13 cellular contexts compared by ENCODE assay signal in the genomic region with DNA sequence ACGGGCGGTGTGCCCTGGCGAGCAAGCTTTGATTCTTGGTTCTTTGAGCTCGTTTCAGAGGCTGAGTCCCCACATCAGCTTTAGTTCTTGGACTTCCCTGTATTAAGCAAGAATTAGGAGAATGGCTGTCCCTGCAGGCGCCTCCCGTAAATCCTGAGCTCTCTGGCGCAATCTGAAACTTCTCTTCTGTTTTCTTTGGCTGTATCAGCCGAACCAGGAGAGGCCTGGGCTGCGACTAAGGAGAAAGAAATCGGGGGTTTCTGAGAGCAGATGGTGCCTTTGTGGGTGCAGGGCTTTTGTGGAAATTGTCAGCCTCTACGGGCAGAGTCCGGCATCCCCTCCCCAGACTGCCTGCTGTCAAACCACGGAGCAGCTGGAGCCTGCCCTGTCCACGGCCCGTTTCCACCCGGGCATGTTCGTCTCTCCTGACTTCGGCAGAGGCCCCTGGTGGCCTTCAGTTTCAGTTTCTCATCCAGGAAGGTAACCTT. TPM values are rescaled to one million over a fixed set of nuclear protein-coding genes. Genes with fewer than 3 reads are reported as not detected.
A peak's percentile ranks its signal among the peaks of the same experiment; 100 is the strongest.
DNase-seq lines count a peak whose midpoint lies in the region; ATAC-seq and TF ChIP-seq lines count a peak whose summit lies in the region.
"Had no signal": no experiment of that assay in that cellular context is flagged by ENCODE, and none has a peak within 500 bp of the region (broad histone marks: within the 10 kb centered on the region; RNA-seq: fewer than 3 reads in every experiment).

No MANE protein-coding gene starts in this region.

- WGBS in IMR-90 (ENCODE audit: extremely low coverage in 2 of 2, insufficient read length in 1 of 2), 2 experiments: 84% methylated on average over 5 of the region's 18 CpGs; no CpG with 5 or more reads in 1 of the 2 experiments
- 59 to 75% (median 63%) methylated on average over 17 to 18 of the region's 18 CpGs for WGBS in spleen, 5 donors

- intact Hi-C loops in IMR-90 (cut with micrococcal nuclease) (no loop called here), spleen (cut with DNase I; ENCODE audit: low total_unique reads) (no loop called here)

- POLR2A ChIA-PET in IMR-90 (lab: Charles Lee; ENCODE audit: unreplicated experiment): no interaction called here
- POLR2A ChIA-PET in GM10248 (lab: Yijun Ruan, JAX): no interaction called here

- H2BK5ac ChIP-seq in IMR-90 (ENCODE audit: low read depth, low read length, poor library complexity, severe bottlenecking): no peak overlapping the region

- H3K4me1 ChIP-seq in IMR-90 (ENCODE audit: control insufficient read depth, insufficient read depth, low read length) (peaks cover 6% of the 10 kb centered on the region; the same call in 1 of the 2 replicates), spleen (peaks cover 0 to 24% (median 8%) of the 10 kb centered on the region in 6 donors)

- no peak overlapping the region for H4K91ac ChIP-seq in IMR-90 (ENCODE audit: insufficient read depth, low read depth, low read length)

- CTCF ChIA-PET in IMR-90 (lab: Yijun Ruan, JAX): no interaction called here
- CTCF ChIA-PET in GM10248 (lab: Yijun Ruan, JAX): interaction anchor here (1.7 kb wide), 1 partner anchor 11 kb away, joined by 6 read pairs; no protein-coding TSS in a partner anchor

- no peak overlapping the region for H3K4ac ChIP-seq in IMR-90 (ENCODE audit: low read depth, low read length)

- peaks cover 4% of the 10 kb centered on the region; the same call in 1 of the 2 replicates for H4K20me1 ChIP-seq in IMR-90 (ENCODE audit: insufficient read depth, low read length)

- H3K27ac ChIP-seq in IMR-90 (ENCODE audit: insufficient read depth, low read length) (peak overlapping the region; percentile 28; the same call in 1 of the 2 replicates), layer of hippocampus (ENCODE audit: low read depth, low read length) (peak overlapping the region; percentile 27), spleen (peak overlapping the region; percentile 33 to 80 (median 68))
- H3K27ac ChIP-seq: neutrophil had no signal

- no peak overlapping the region for H3K18ac ChIP-seq in IMR-90 (ENCODE audit: low read depth, low read length)

- no peak overlapping the region for H2BK15ac ChIP-seq in IMR-90 (ENCODE audit: low read depth, low read length)

- no peak overlapping the region for H2AK9ac ChIP-seq in IMR-90 (replicated peaks; ENCODE audit: low read depth, low read length, poor library complexity)

- H3K14ac ChIP-seq in IMR-90 (replicated peaks; ENCODE audit: low read depth, low read length): no peak overlapping the region

- TF ChIP-seq CTCF in IMR-90 (conservative IDR thresholded peaks at IDR 0.05; ENCODE audit: low read depth, low read length): no peak
- TF ChIP-seq CTCF in spleen (IDR thresholded peaks at IDR 0.05 in 8 of 11, conservative IDR thresholded peaks at IDR 0.05 in 3 of 11): no peak
- no peak for TF ChIP-seq CTCF in GM10248 (IDR thresholded peaks at IDR 0.05; ENCODE audit: control extremely low read depth, extremely low read depth, low read depth, missing control alignments)

- ATAC-seq in IMR-90 (ENCODE audit: low read depth): peak; percentile 69
- no peak for ATAC-seq in HG02840 (IDR thresholded peaks at IDR 0.05; ENCODE audit: low FRiP score, unreplicated experiment)

- no peak overlapping the region; the same call in 1 of the 2 replicates for H3K9ac ChIP-seq in IMR-90 (ENCODE audit: low read depth, low read length)

- TF ChIP-seq RAD21 in IMR-90 (IDR thresholded peaks at IDR 0.05; ENCODE audit: low read length): no peak

- peaks cover 80% of the 10 kb centered on the region for H3K36me3 ChIP-seq in IMR-90 (ENCODE audit: control insufficient read depth, insufficient read depth, low read length)
- H3K36me3 ChIP-seq in spleen: peaks cover 0 to 100% (median 62%) of the 10 kb centered on the region in 6 donors

- no peaks in the 10 kb centered on the region for H3K27me3 ChIP-seq in IMR-90 (ENCODE audit: control insufficient read depth, insufficient read depth, low read length)
- no peaks in the 10 kb centered on the region for H3K27me3 ChIP-seq in layer of hippocampus (ENCODE audit: control insufficient read depth, insufficient read depth, low read length)
- no peaks in the 10 kb centered on the region for H3K27me3 ChIP-seq in spleen (replicated peaks in 1 of 7)
- H3K27me3 ChIP-seq: neutrophil had no signal

- H3K9me3 ChIP-seq in IMR-90 (ENCODE audit: control insufficient read depth, insufficient read depth, low read length) (peaks cover 3% of the 10 kb centered on the region; the same call in 1 of the 2 replicates), spleen (no peaks in the 10 kb centered on the region)
- H3K9me3 ChIP-seq: neutrophil had no signal

- H2BK120ac ChIP-seq in IMR-90 (ENCODE audit: low read depth, low read length): no peak overlapping the region

- no peak overlapping the region for H2AFZ ChIP-seq in IMR-90 (replicated peaks; ENCODE audit: low read length, poor library complexity)

- H2BK20ac ChIP-seq in IMR-90 (ENCODE audit: low read depth, low read length): no peak overlapping the region

- no peak overlapping the region for H4K8ac ChIP-seq in IMR-90 (ENCODE audit: low read depth in 2 of 2, low read length in 2 of 2)

- DNase-seq in IMR-90: peak; percentile 70
- peak; percentile 29 for DNase-seq in cerebellum (ENCODE audit: low spot score)
- DNase-seq in spleen: peak; percentile 72
- DNase-seq in COLO829 (ENCODE audit: low spot score): no peak
- no peak for DNase-seq in GM10248 (ENCODE audit: extremely low spot score)
- DNase-seq in activated naive CD4-positive, alpha-beta T cell treated with anti-CD3 and anti-CD28 coated beads, Interleukin-2, amount 50 U/mL, for 16 hours: no peak
- DNase-seq: activated gamma-delta T cell, DMS53, NCI-H69, T-helper 9 cell had no signal

- H3K4me3 ChIP-seq in IMR-90 (ENCODE audit: insufficient read depth, low read depth, low read length) (no peak overlapping the region), spleen (peak overlapping the region in 2 of 8 donors; percentile 10 to 19)

- H3K79me1 ChIP-seq in IMR-90 (ENCODE audit: low read depth in 1 of 2, low read length in 2 of 2): peaks cover 5 to 11% of the 10 kb centered on the region in 2 experiments; a peak in 2 of 4 replicates

- in situ Hi-C loops in IMR-90 (cut with MboI; ENCODE audit: low sequenced_read_pairs): no loop called here

- no peak overlapping the region for H3K56ac ChIP-seq in IMR-90 (ENCODE audit: extremely low read depth, insufficient read depth, low read length)

- no peak overlapping the region for H3K23ac ChIP-seq in IMR-90 (ENCODE audit: low read depth, low read length)

- peaks cover 2% of the 10 kb centered on the region; the same call in 1 of the 2 replicates for H3K9me1 ChIP-seq in IMR-90 (ENCODE audit: insufficient read depth, low read length)

- no peak overlapping the region for H3K4me2 ChIP-seq in IMR-90 (ENCODE audit: low read depth, low read length)

- dilution Hi-C loops in IMR-90 (cut with HindIII; ENCODE audit: low sequenced_read_pairs, unreplicated experiment): no loop called here

- TF ChIP-seq POLR2A in IMR-90 (IDR thresholded peaks at IDR 0.05; ENCODE audit: low read depth, low read length) (no peak), spleen (IDR thresholded peaks at IDR 0.05) (no peak)

- BruUV-seq in IMR-90 (replicated peaks; lab: Mats Ljungman, UMichigan): TSS peak; percentile 29

- H4K5ac ChIP-seq in IMR-90 (ENCODE audit: low read depth, low read length): no peak overlapping the region

- H2AK5ac ChIP-seq in IMR-90 (ENCODE audit: low read depth, low read length): no peak overlapping the region

TF ChIP-seq in IMR-90, 13 proteins besides CTCF, POLR2A, EP300 and RAD21:
- TF ChIP-seq MAZ (IDR thresholded peaks at IDR 0.05; ENCODE audit: borderline replicate concordance, low read depth, low read length): no peak
- TF ChIP-seq CEBPB (IDR thresholded peaks at IDR 0.05; ENCODE audit: low read depth, low read length): peak; percentile 74

RNA-seq across cellular contexts. Expression of a gene that starts 17.9 kb away (rescaled TPM):
- total RNA-seq in IMR-90 (2012; rRNA removed) (6.1 and 6.9 TPM in 2 replicates), cerebellum (4.4 TPM), spleen (10 to 100 TPM; 10.5 to 36.6 (median 28.6) TPM)
- polyA plus RNA-seq in IMR-90 (2012; rRNA removed) (71.7 and 87.4 TPM in 2 replicates), spleen (10 to 100 TPM; 39.6 to 93.8 (median 48.5) TPM)
- polyA plus RNA-seq in IMR-90 (2012; cell fraction: cytosol; rRNA removed): 31.9 and 61.6 TPM in 2 replicates
- 16.5 and 24.5 TPM in 2 replicates for polyA plus RNA-seq in IMR-90 (2012; cell fraction: nucleus; rRNA removed; ENCODE audit: low replicate concordance)

RNA-seq across cellular contexts. Expression of a gene that starts 31.2 kb away (rescaled TPM):
- total RNA-seq in IMR-90 (2012; rRNA removed) (18.3 and 23.3 TPM in 2 replicates), cerebellum (16.7 TPM), spleen (10 to 100 TPM; 11.5 to 26.9 (median 20.5) TPM)
- polyA plus RNA-seq in IMR-90 (2012; rRNA removed) (18.1 and 20.2 TPM in 2 replicates), spleen (10 to 100 TPM; 12.6 to 18.8 (median 15.8) TPM)
- polyA plus RNA-seq in IMR-90 (2012; cell fraction: cytosol; rRNA removed): 12.4 and 18.5 TPM in 2 replicates
- polyA plus RNA-seq in IMR-90 (2012; cell fraction: nucleus; rRNA removed; ENCODE audit: low replicate concordance): 28.8 and 33.8 TPM in 2 replicates

RNA-seq across cellular contexts. Expression of a gene that starts 39.2 kb away (rescaled TPM):
- total RNA-seq in IMR-90 (2012; rRNA removed): 250 and 312 TPM in 2 replicates
- 149 and 155 TPM in 2 replicates for polyA plus RNA-seq in IMR-90 (2012; rRNA removed)
- polyA plus RNA-seq in IMR-90 (2012; cell fraction: cytosol; rRNA removed): 114 and 180 TPM in 2 replicates
- polyA plus RNA-seq in IMR-90 (2012; cell fraction: nucleus; rRNA removed; ENCODE audit: low replicate concordance): 141 and 208 TPM in 2 replicates
- 24.2 TPM for total RNA-seq in cerebellum
- 10 to 100 TPM; 41.1 to 82.9 (median 58.7) TPM for total RNA-seq in spleen
- 10 to 100 TPM; 17.9 to 39.0 (median 24.7) TPM for polyA plus RNA-seq in spleen

Comparison
In these comparisons a context has a peak if more than half of its experiments do, and no peak if none do; other contexts are left out.
1. DNase-seq: peak in IMR-90 (single experiment), cerebellum (single experiment) and spleen (single experiment); none in COLO829 (single experiment), GM10248 (single experiment) and activated naive CD4-positive, alpha-beta T cell treated with anti-CD3 and anti-CD28 coated beads, Interleukin-2, amount 50 U/mL, for 16 hours (single experiment).
2. Peak in every context shown above with its lines, with median percentiles within 50 percentile points of each other: H3K27ac ChIP-seq.